ENCODE assay signal across 25 cellular contexts in genomic region chr2:45137941-45138695, GRCh38.
"Had no signal": no experiment of that assay in that cellular context is flagged by ENCODE, and none has a peak within 500 bp of the region (broad histone marks: within the 10 kb centered on the region; RNA-seq: fewer than 3 reads in every experiment).

No MANE protein-coding gene starts in this region.

- H2AFZ ChIP-seq: PC-9 had no signal

- DNase-seq: activated CD4-positive, alpha-beta T cell treated with anti-CD3 and anti-CD28 coated beads for 48 hours; activated CD4-positive, alpha-beta T cell treated with anti-CD3 and anti-CD28 coated beads, Interleukin-2, amount 50 U/mL, for 48 hours; activated CD4-positive, CD25-positive, alpha-beta regulatory T cell treated with anti-CD3 and anti-CD28 coated beads, Interleukin-2, amount 50 U/mL, for 72 hours; activated gamma-delta T cell; activated naive CD4-positive, alpha-beta T cell treated with anti-CD3 and anti-CD28 coated beads for 36 hours; activated naive CD8-positive, alpha-beta T cell treated with anti-CD3 and anti-CD28 coated beads for 36 hours; activated T-cell treated with anti-CD3 and anti-CD28 coated beads for 4 hours; activated T-cell treated with anti-CD3 and anti-CD28 coated beads, Interleukin-2, amount 50 U/mL, for 48 hours; caudate nucleus; MG63; MV-4-11; NCI-H1092 treated with DMSO at 0.1 percent for 48 hours; NCI-H1417 treated with DMSO at 0.1 percent for 48 hours; NCI-H1694; NCI-H2029; NCI-H345; NCI-H510A; NCI-H526 treated with DMSO at 0.1 percent for 48 hours; PC-9; SHP77 treated with DMSO at 0.1 percent for 48 hours; T-helper 17 cell; T-helper 9 cell had no signal

- H3K9me3 ChIP-seq: MG63 had no signal

- H3K27me3 ChIP-seq: MG63 had no signal

- ATAC-seq: activated T-helper 17 cell treated with anti-CD3 and anti-CD28 coated beads, Interleukin-2, amount 50 U/mL, for 72 hours; T-helper 17 cell; WTC11 had no signal

- H3K9me3 Mint-ChIP-seq: activated naive CD4-positive, alpha-beta T cell treated with anti-CD3 and anti-CD28 coated beads for 36 hours; activated naive CD8-positive, alpha-beta T cell treated with anti-CD3 and anti-CD28 coated beads for 36 hours; activated T-helper 17 cell treated with anti-CD3 and anti-CD28 coated beads, Interleukin-2, amount 50 U/mL, for 72 hours had no signal

- H3K4me3 Mint-ChIP-seq: activated naive CD4-positive, alpha-beta T cell treated with anti-CD3 and anti-CD28 coated beads for 36 hours; activated naive CD8-positive, alpha-beta T cell treated with anti-CD3 and anti-CD28 coated beads for 36 hours; activated T-helper 17 cell treated with anti-CD3 and anti-CD28 coated beads, Interleukin-2, amount 50 U/mL, for 72 hours; T-helper 17 cell; WTC11 had no signal

- H3K36me3 Mint-ChIP-seq: activated naive CD8-positive, alpha-beta T cell treated with anti-CD3 and anti-CD28 coated beads for 36 hours; WTC11 had no signal

- H3K4me1 Mint-ChIP-seq: activated T-helper 17 cell treated with anti-CD3 and anti-CD28 coated beads, Interleukin-2, amount 50 U/mL, for 72 hours; T-helper 17 cell had no signal

- H3K4me3 ChIP-seq: MG63, PC-9 had no signal

- H3K36me3 ChIP-seq: MG63 had no signal

- H3K4me2 ChIP-seq: KMS-11, PC-9 had no signal

- H3K9ac ChIP-seq: KMS-11 had no signal

- H3K27ac ChIP-seq: KMS-11, PC-9 had no signal

- H3K27ac Mint-ChIP-seq: activated naive CD4-positive, alpha-beta T cell treated with anti-CD3 and anti-CD28 coated beads for 36 hours; activated naive CD8-positive, alpha-beta T cell treated with anti-CD3 and anti-CD28 coated beads for 36 hours; activated T-helper 17 cell treated with anti-CD3 and anti-CD28 coated beads, Interleukin-2, amount 50 U/mL, for 72 hours; T-helper 17 cell; WTC11 had no signal
